ENCODE assay signal across 8 cellular contexts in the genomic region with DNA sequence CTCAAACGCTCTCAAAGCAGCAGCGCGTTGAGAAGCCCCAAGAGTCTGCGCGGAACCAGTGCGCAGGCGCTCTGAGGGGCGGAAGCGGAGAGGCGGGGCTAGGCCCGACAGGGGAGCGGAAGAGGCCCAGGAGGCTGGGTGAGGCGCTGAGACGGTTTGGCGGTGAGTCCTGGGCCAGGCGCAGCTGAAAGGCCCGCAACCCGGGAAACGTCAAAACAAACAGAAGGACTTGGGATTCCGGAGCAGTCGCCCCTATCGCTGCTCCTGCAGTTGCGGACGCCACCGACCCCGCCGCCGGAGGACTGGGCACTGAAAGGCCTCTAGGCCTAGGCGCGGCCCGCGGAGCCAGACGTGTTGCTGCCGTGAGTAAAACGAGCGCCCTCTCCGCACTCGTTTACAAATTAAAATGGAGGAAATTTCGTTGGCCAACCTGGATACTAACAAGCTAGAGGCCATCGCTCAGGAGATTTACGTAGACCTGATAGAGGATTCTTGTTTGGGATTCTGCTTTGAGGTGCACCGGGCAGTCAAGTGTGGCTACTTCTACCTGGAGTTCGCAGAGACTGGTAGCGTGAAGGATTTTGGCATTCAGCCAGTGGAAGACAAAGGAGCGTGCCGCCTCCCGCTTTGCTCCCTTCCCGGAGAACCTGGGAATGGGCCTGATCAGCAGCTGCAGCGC. TPM values are rescaled to one million over a fixed set of nuclear protein-coding genes. Genes with fewer than 3 reads are reported as not detected.
DNase-seq lines count a peak whose midpoint lies in the region; ATAC-seq and TF ChIP-seq lines count a peak whose summit lies in the region.

A gene with protein sequence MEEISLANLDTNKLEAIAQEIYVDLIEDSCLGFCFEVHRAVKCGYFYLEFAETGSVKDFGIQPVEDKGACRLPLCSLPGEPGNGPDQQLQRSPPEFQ (plus strand): TSS at position 129 of the 679 bp plus-strand sequence. CDS start 278 bp downstream, at position 407.

- peak; percentile 95 for ATAC-seq in GM21529 (IDR thresholded peaks at IDR 0.05; ENCODE audit: unreplicated experiment)

- peak within 1 kb of the TSS; percentile 95 to 99 (median 96) for H3K4me3 Mint-ChIP-seq in IgD-negative memory B cell

- peak within 1 kb of the TSS; percentile 93 to 99 (median 99) for H3K27ac Mint-ChIP-seq in IgD-negative memory B cell

- H3K9me3 Mint-ChIP-seq in IgD-negative memory B cell, result no peaks in the 10 kb centered on the region

- peaks cover 2% of the 10 kb centered on the region for H3K27me3 Mint-ChIP-seq in IgD-negative memory B cell

- peak; percentile 10 for TF ChIP-seq CTCF in epithelial cell of proximal tubule (conservative IDR thresholded peaks at IDR 0.05; ENCODE audit: low read depth, low read length)

- H3K27me3 ChIP-seq in mucosa of rectum (ENCODE audit: control insufficient read depth in 2 of 2, insufficient read depth in 2 of 2, low read length in 2 of 2), result no peaks in the 10 kb centered on the region

- no peaks in the 10 kb centered on the region for H3K9me3 ChIP-seq in mucosa of rectum (ENCODE audit: control insufficient read depth in 2 of 2, low read length in 2 of 2)

- peaks cover 3% of the 10 kb centered on the region for H3K36me3 Mint-ChIP-seq in IgD-negative memory B cell

- DNase-seq in DMS114 treated with DMSO at 0.1 percent for 48 hours (lab: John Stamatoyannopoulos, UW; ENCODE audit: unreplicated experiment), result peak; percentile 87
- peak; percentile 43 for DNase-seq in OCI-M2 (lab: John Stamatoyannopoulos, UW; ENCODE audit: unreplicated experiment)
- DNase-seq in activated T-cell treated with anti-CD3 and anti-CD28 coated beads for 48 hours (ENCODE audit: low read depth), result peak; percentile 92
- DNase-seq in epithelial cell of proximal tubule (ENCODE audit: low read depth), result peak; percentile 57
- peak; percentile 95 for DNase-seq in stimulated activated CD8-positive, alpha-beta memory T cell treated with anti-CD3 and anti-CD28 coated beads, Interleukin-4, amount 100 ng/mL, for 48 hours

- H3K4me1 Mint-ChIP-seq in IgD-negative memory B cell, result peaks cover 40 to 59% (median 51%) of the 10 kb centered on the region in 3 donors

- H3K9ac ChIP-seq in mucosa of rectum (ENCODE audit: low read depth in 1 of 2, low read length in 2 of 2), result peak within 1 kb of the TSS; percentile 86 to 89

- no peaks in the 10 kb centered on the region for H3K36me3 ChIP-seq in mucosa of rectum (ENCODE audit: control insufficient read depth in 2 of 2, insufficient read depth in 2 of 2, low read length in 2 of 2)

- peaks cover 19 to 27% of the 10 kb centered on the region in 2 donors for H3K4me1 ChIP-seq in mucosa of rectum (ENCODE audit: control insufficient read depth in 2 of 2, insufficient read depth in 2 of 2, low read length in 2 of 2)

- H3K4me3 ChIP-seq in epithelial cell of proximal tubule (ENCODE audit: low read depth, low read length) (peak within 1 kb of the TSS; percentile 64), mucosa of rectum (ENCODE audit: low read length in 2 of 2) (peak within 1 kb of the TSS; percentile 85 to 88)

- H3K27ac ChIP-seq in mucosa of rectum (ENCODE audit: low read depth in 2 of 2, low read length in 2 of 2), result peak within 1 kb of the TSS; percentile 91 to 95

RNA-seq across cellular contexts. Expression of the gene that starts here (rescaled TPM):
- polyA plus RNA-seq in IgD-negative memory B cell, result 20.3 TPM
- total RNA-seq in epithelial cell of proximal tubule, result 13.1 and 20.5 TPM in 2 replicates

Comparison
In these comparisons a context has a peak if more than half of its experiments do, and no peak if none do; other contexts are left out.
1. Peak in every context shown above with its lines: DNase-seq, ATAC-seq, H3K4me3 ChIP-seq and H3K27ac ChIP-seq.
2. DNase-seq: peak in every context shown above with its lines; median percentile 95 in stimulated activated CD8-positive, alpha-beta memory T cell treated with anti-CD3 and anti-CD28 coated beads, Interleukin-4, amount 100 ng/mL, for 48 hours; 92 in activated T-cell treated with anti-CD3 and anti-CD28 coated beads for 48 hours; 87 in DMS114 treated with DMSO at 0.1 percent for 48 hours; 57 in epithelial cell of proximal tubule; 43 in OCI-M2.